In the genomic region with DNA sequence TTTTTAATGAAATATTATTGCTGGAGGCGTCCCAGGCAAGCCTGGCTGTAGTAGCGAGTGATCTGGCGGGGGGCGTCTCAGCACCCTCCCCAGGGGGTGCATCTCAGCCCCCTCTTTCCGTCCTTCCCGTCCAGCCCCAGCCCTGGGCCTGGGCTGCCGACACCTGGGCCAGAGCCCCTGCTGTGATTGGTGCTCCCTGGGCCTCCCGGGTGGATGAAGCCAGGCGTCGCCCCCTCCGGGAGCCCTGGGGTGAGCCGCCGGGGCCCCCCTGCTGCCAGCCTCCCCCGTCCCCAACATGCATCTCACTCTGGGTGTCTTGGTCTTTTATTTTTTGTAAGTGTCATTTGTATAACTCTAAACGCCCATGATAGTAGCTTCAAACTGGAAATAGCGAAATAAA, we compare ENCODE assay signal across 29 cellular contexts.
"Had no signal": no experiment of that assay in that cellular context is flagged by ENCODE, and none has a peak within 500 bp of the region (broad histone marks: within the 10 kb centered on the region; RNA-seq: fewer than 3 reads in every experiment).

No MANE protein-coding gene starts in this region.

- H3K27ac Mint-ChIP-seq: activated CD4-positive, alpha-beta T cell treated with anti-CD3 and anti-CD28 coated beads for 36 hours; activated naive CD4-positive, alpha-beta T cell treated with anti-CD3 and anti-CD28 coated beads, Interleukin-2, amount 50 U/mL, for 72 hours; activated T-cell treated with anti-CD3 and anti-CD28 coated beads, Interleukin-2, amount 50 U/mL, for 72 hours; naive B cell; stimulated activated effector memory CD8-positive, alpha-beta T cell treated with anti-CD3 and anti-CD28 coated beads, Interleukin-12 subunit alpha, Interleukin-12 subunit beta, amount 100 ng/mL, for 72 hours; stimulated activated naive CD8-positive, alpha-beta T cell treated with anti-CD3 and anti-CD28 coated beads, Interleukin-15, amount 100 ng/mL, for 72 hours; T-helper 2 cell treated with Interferon-gamma antibody and Interleukin-4, amounts not matched to agents 5 μg/mL and 100 μg/mL, for 36 hours had no signal

- H3K4me3 Mint-ChIP-seq: activated CD4-positive, alpha-beta T cell treated with anti-CD3 and anti-CD28 coated beads for 36 hours; activated T-cell treated with anti-CD3 and anti-CD28 coated beads, Interleukin-2, amount 50 U/mL, for 72 hours; effector memory CD8-positive, alpha-beta T cell; naive B cell; stimulated activated effector memory CD8-positive, alpha-beta T cell treated with anti-CD3 and anti-CD28 coated beads, Interleukin-12 subunit alpha, Interleukin-12 subunit beta, amount 100 ng/mL, for 72 hours; stimulated activated naive CD8-positive, alpha-beta T cell treated with anti-CD3 and anti-CD28 coated beads, Interleukin-15, amount 100 ng/mL, for 72 hours; T-helper 2 cell treated with Interferon-gamma antibody and Interleukin-4, amounts not matched to agents 5 μg/mL and 100 μg/mL, for 36 hours had no signal

- H3K4me3 ChIP-seq: body of pancreas, pancreas, prostate gland, sigmoid colon, upper lobe of left lung, vagina had no signal

- H3K4me1 Mint-ChIP-seq: activated CD4-positive, alpha-beta T cell treated with anti-CD3 and anti-CD28 coated beads for 36 hours; stimulated activated effector memory CD8-positive, alpha-beta T cell treated with anti-CD3 and anti-CD28 coated beads, Interleukin-12 subunit alpha, Interleukin-12 subunit beta, amount 100 ng/mL, for 72 hours had no signal

- H3K27me3 Mint-ChIP-seq: activated CD4-positive, alpha-beta T cell treated with anti-CD3 and anti-CD28 coated beads for 36 hours; effector memory CD8-positive, alpha-beta T cell; naive B cell; stimulated activated naive CD8-positive, alpha-beta T cell treated with anti-CD3 and anti-CD28 coated beads, Interleukin-15, amount 100 ng/mL, for 72 hours had no signal

- H3K27ac ChIP-seq: body of pancreas, pancreas, prostate gland, sigmoid colon, upper lobe of left lung, vagina had no signal

- H3K4me1 ChIP-seq: body of pancreas, pancreas, prostate gland, sigmoid colon had no signal

- H3K36me3 Mint-ChIP-seq: activated naive CD4-positive, alpha-beta T cell treated with anti-CD3 and anti-CD28 coated beads, Interleukin-2, amount 50 U/mL, for 72 hours; naive B cell; stimulated activated effector memory CD8-positive, alpha-beta T cell treated with anti-CD3 and anti-CD28 coated beads, Interleukin-12 subunit alpha, Interleukin-12 subunit beta, amount 100 ng/mL, for 72 hours had no signal

- FAIRE-seq: keratinocyte, pancreas, small intestine had no signal

- H3K9me3 ChIP-seq: body of pancreas, pancreas, prostate gland, sigmoid colon, upper lobe of left lung, vagina had no signal

- H3K9me3 Mint-ChIP-seq: activated naive CD4-positive, alpha-beta T cell treated with anti-CD3 and anti-CD28 coated beads, Interleukin-2, amount 50 U/mL, for 72 hours; effector memory CD8-positive, alpha-beta T cell; naive B cell; stimulated activated effector memory CD8-positive, alpha-beta T cell treated with anti-CD3 and anti-CD28 coated beads, Interleukin-12 subunit alpha, Interleukin-12 subunit beta, amount 100 ng/mL, for 72 hours; stimulated activated naive CD8-positive, alpha-beta T cell treated with anti-CD3 and anti-CD28 coated beads, Interleukin-15, amount 100 ng/mL, for 72 hours; T-helper 2 cell treated with Interferon-gamma antibody and Interleukin-4, amounts not matched to agents 5 μg/mL and 100 μg/mL, for 36 hours had no signal

- ATAC-seq: activated CD4-positive, alpha-beta T cell treated with anti-CD3 and anti-CD28 coated beads for 36 hours; activated naive CD4-positive, alpha-beta T cell treated with anti-CD3 and anti-CD28 coated beads, Interleukin-2, amount 50 U/mL, for 72 hours; activated T-cell treated with anti-CD3 and anti-CD28 coated beads, Interleukin-2, amount 50 U/mL, for 72 hours; body of pancreas; effector memory CD8-positive, alpha-beta T cell; esophagus mucosa; pancreas; stimulated activated effector memory CD8-positive, alpha-beta T cell treated with anti-CD3 and anti-CD28 coated beads, Interleukin-12 subunit alpha, Interleukin-12 subunit beta, amount 100 ng/mL, for 72 hours had no signal

- H3K36me3 ChIP-seq: pancreas, prostate gland had no signal

- H3K27me3 ChIP-seq: body of pancreas, pancreas, sigmoid colon, upper lobe of left lung, vagina had no signal

- DNase-seq: activated CD4-positive, alpha-beta T cell treated with anti-CD3 and anti-CD28 coated beads for 36 hours; activated CD4-positive, CD25-positive, alpha-beta regulatory T cell; activated naive CD4-positive, alpha-beta T cell; activated T-cell treated with anti-CD3 and anti-CD28 coated beads for 4 hours; activated T-cell treated with anti-CD3 and anti-CD28 coated beads, Interleukin-2, amount 50 U/mL, for 72 hours; aorta; body of pancreas; cortex of kidney; effector memory CD8-positive, alpha-beta T cell; foreskin fibroblast; hippocampal formation; left cardiac atrium; left ventricle myocardium superior; naive B cell; pancreas; retina; sigmoid colon; small intestine; stimulated activated CD4-positive, alpha-beta T cell treated with anti-CD3 and anti-CD28 coated beads, Interleukin-4, amount 100 ng/mL, for 24 hours; stimulated activated naive CD8-positive, alpha-beta T cell treated with anti-CD3 and anti-CD28 coated beads, Interleukin-15, amount 100 ng/mL, for 72 hours; substantia nigra had no signal
